Comparison of ENCODE assay signal across 24 cellular contexts in the genomic region with DNA sequence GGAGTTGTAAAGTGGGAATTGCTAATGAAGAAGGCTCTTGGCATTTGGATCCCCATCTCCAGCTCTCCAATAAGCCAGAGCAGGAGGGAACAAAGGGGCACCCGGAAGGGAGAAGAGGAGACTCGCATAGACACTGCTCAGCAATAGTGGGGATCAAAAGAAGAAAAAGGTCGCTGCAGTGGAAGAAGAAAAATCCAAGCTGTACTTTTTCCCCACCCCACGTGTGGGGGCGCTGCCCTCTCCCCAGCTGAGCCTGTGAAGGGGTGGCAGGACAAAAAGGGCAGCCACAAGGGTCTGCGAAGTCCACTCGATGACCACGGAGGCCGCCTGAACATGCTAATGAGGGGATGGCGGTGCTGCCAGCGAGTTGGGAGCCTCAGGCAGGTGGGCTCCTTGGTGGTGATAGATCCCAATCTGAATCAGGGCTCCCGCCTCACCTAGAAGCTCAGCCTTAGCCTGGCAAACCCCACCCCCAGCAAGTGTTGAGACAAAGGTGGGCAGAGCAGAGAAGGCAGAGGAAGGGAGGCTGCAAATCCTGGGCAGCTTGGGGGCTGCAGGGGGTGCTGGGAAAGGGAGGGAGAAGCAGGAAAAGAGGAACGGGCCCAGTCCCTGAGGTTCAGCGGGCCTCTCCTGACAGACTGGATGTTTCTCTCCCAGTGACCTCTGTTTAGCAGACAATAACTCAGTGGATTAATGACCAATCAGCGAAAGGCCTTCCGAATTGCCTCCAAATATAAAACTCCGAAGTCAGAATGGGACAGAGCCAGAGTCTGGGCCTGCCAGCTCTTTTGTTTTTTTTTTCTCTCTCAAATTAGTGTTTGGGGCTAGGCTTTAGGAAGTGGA. TPM values are rescaled to one million over a fixed set of nuclear protein-coding genes. Genes with fewer than 3 reads are reported as not detected.
DNase-seq lines count a peak whose midpoint lies in the region; ATAC-seq, FAIRE-seq and TF ChIP-seq lines count a peak whose summit lies in the region.
"Had no signal": no experiment of that assay in that cellular context is flagged by ENCODE, and none has a peak within 500 bp of the region (broad histone marks: within the 10 kb centered on the region; RNA-seq: fewer than 3 reads in every experiment).

No MANE protein-coding gene starts in this region.

- peaks cover 6% of the 10 kb centered on the region for H3K79me2 ChIP-seq in mammary epithelial cell (ENCODE audit: insufficient read depth, low read length)

- ATAC-seq in GM18858 (IDR thresholded peaks at IDR 0.05; ENCODE audit: unreplicated experiment) = no peak
- ATAC-seq: GM12878 had no signal

- no peak for FAIRE-seq in D721Med (lab: Jason Lieb, UNC)
- FAIRE-seq: GM12878, keratinocyte, RCC 7860 had no signal

- dilution Hi-C loops in mammary epithelial cell (cut with HindIII; ENCODE audit: low sequenced_read_pairs) = no loop called here

- peaks cover 84% of the 10 kb centered on the region for H3K4me1 Mint-ChIP-seq in nephron

- no peak for TF ChIP-seq CTCF in breast epithelium (IDR thresholded peaks at IDR 0.05)
- TF ChIP-seq CTCF in mammary epithelial cell (conservative IDR thresholded peaks at IDR 0.05 in 1 of 2, IDR thresholded peaks at IDR 0.05 in 1 of 2; ENCODE audit: extremely low read depth in 1 of 2, insufficient read depth in 1 of 2, low read depth in 1 of 2, low read length in 2 of 2) = no peak
- no peak for TF ChIP-seq CTCF in esophagus squamous epithelium (IDR thresholded peaks at IDR 0.05)
- no peak for TF ChIP-seq CTCF in nephron (IDR thresholded peaks at IDR 0.05; ENCODE audit: unreplicated experiment in 3 of 3)
- no peak for TF ChIP-seq CTCF in D721Med (IDR thresholded peaks at IDR 0.05; ENCODE audit: insufficient read depth, missing control alignments)

- H3K9ac ChIP-seq in mammary epithelial cell (ENCODE audit: insufficient read depth, low read length) = no peak overlapping the region
- H3K9ac ChIP-seq: BLaER1 had no signal

- TF ChIP-seq POLR2A in breast epithelium (IDR thresholded peaks at IDR 0.05) = no peak
- TF ChIP-seq POLR2A in esophagus squamous epithelium (IDR thresholded peaks at IDR 0.05) = peak in 1 of 4 donors; percentile 36

- H3K36me3 ChIP-seq in breast epithelium (no peaks in the 10 kb centered on the region), mammary epithelial cell (ENCODE audit: insufficient read depth, low read length) (no peaks in the 10 kb centered on the region), esophagus squamous epithelium (no peaks in the 10 kb centered on the region)
- H3K36me3 ChIP-seq: BLaER1, right lobe of liver had no signal

- no peak overlapping the region for H2AFZ ChIP-seq in mammary epithelial cell (ENCODE audit: low read depth, low read length)

- in situ Hi-C loops in mammary epithelial cell (cut with MboI; ENCODE audit: low sequenced_read_pairs in 2 of 2) = no loop called here

- no peaks in the 10 kb centered on the region for H3K9me3 Mint-ChIP-seq in nephron

- intact Hi-C loops in breast epithelium (cut with DNase I; ENCODE audit: low total_unique reads) (no loop called here), mammary epithelial cell (cut with micrococcal nuclease) (no loop called here), esophagus squamous epithelium (cut with DNase I) (no loop called here)

- H3K27ac ChIP-seq in breast epithelium (peak overlapping the region; percentile 24 to 92), mammary epithelial cell (ENCODE audit: insufficient read depth, low read depth, low read length) (no peak overlapping the region), esophagus squamous epithelium (peak overlapping the region; percentile 89 to 95 (median 92))
- H3K27ac ChIP-seq: BLaER1 had no signal

- no peaks in the 10 kb centered on the region for H4K20me1 ChIP-seq in mammary epithelial cell (ENCODE audit: insufficient read depth, low read length)

- no peaks in the 10 kb centered on the region for H3K36me3 Mint-ChIP-seq in nephron (ENCODE audit: low read depth)

- DNase-seq in breast epithelium (ENCODE audit: low spot score in 2 of 2) (no peak), mammary epithelial cell (no peak), esophagus squamous epithelium (lab: John Stamatoyannopoulos, UW) (no peak), D721Med (ENCODE audit: insufficient read length, low spot score) (no peak), epidermal melanocyte (ENCODE audit: insufficient read length, low spot score) (no peak)
- no peak for DNase-seq in stimulated activated CD4-positive, alpha-beta T cell treated with anti-CD3 and anti-CD28 coated beads, Interleukin-12 subunit alpha, Interleukin-12 subunit beta, amount 100 ng/mL, for 4 hours
- DNase-seq: 8988T; activated CD4-positive, CD25-positive, alpha-beta regulatory T cell treated with anti-CD3 and anti-CD28 coated beads, Interleukin-2, amount 50 U/mL, for 72 hours; activated CD8-positive, alpha-beta memory T cell treated with anti-CD3 and anti-CD28 coated beads for 24 hours; caudate nucleus; GDM1; hypothalamus; NCI-H1417 treated with DMSO at 0.1 percent for 48 hours; right lobe of liver; stimulated activated CD4-positive, alpha-beta T cell treated with anti-CD3 and anti-CD28 coated beads, Interleukin-1b, Interleukin-23, amount 100 ng/mL, for 48 hours; T1000 had no signal

- WGBS in mammary epithelial cell (ENCODE audit: low coverage, missing lambda C conversion rate) = 97% methylated on average over 15 of the region's 17 CpGs
- WGBS in esophagus squamous epithelium, 2 donors = 45 to 56% methylated on average over 14 to 16 of the region's 17 CpGs

- peaks cover 0 to 15% of the 10 kb centered on the region in 2 donors for H3K27me3 ChIP-seq in breast epithelium
- peaks cover 1% of the 10 kb centered on the region for H3K27me3 ChIP-seq in mammary epithelial cell (ENCODE audit: insufficient read depth, low read length)
- H3K27me3 ChIP-seq in esophagus squamous epithelium = peaks cover 0 to 71% (median 0%) of the 10 kb centered on the region in 4 donors

- H3K4me2 ChIP-seq in mammary epithelial cell (ENCODE audit: insufficient read depth, low read depth, low read length) = no peak overlapping the region
- H3K4me2 ChIP-seq: BLaER1 had no signal

- peak overlapping the region in 2 of 3 donors; percentile 15 to 51 for H3K4me3 ChIP-seq in breast epithelium
- no peak overlapping the region for H3K4me3 ChIP-seq in mammary epithelial cell (replicated peaks in 1 of 3; ENCODE audit: insufficient read depth in 1 of 3, low read depth in 2 of 3, low read length in 3 of 3)
- peak overlapping the region in 2 of 4 donors; percentile 50 to 54 for H3K4me3 ChIP-seq in esophagus squamous epithelium
- H3K4me3 ChIP-seq: BLaER1, GM12878, right lobe of liver had no signal

- H3K27ac Mint-ChIP-seq in nephron = peak overlapping the region; percentile 97 to 100 (median 99)

- BruUV-seq in mammary epithelial cell (replicated peaks; lab: Mats Ljungman, UMichigan) = no TSS peak

- H3K9me3 ChIP-seq in breast epithelium (no peaks in the 10 kb centered on the region), mammary epithelial cell (replicated peaks; ENCODE audit: insufficient read depth, low read length) (no peaks in the 10 kb centered on the region), esophagus squamous epithelium (no peaks in the 10 kb centered on the region)
- H3K9me3 ChIP-seq: BLaER1, right lobe of liver had no signal

- peaks cover 22% of the 10 kb centered on the region for H3K27me3 Mint-ChIP-seq in nephron (ENCODE audit: low read depth)

- peak overlapping the region; percentile 56 to 78 (median 65) for H3K4me3 Mint-ChIP-seq in nephron

- peaks cover 0 to 3% of the 10 kb centered on the region in 2 donors for H3K4me1 ChIP-seq in breast epithelium
- peaks cover 17% of the 10 kb centered on the region for H3K4me1 ChIP-seq in mammary epithelial cell (ENCODE audit: insufficient read depth, low read length)
- peaks cover 36 to 100% (median 82%) of the 10 kb centered on the region in 3 donors for H3K4me1 ChIP-seq in esophagus squamous epithelium
- H3K4me1 ChIP-seq: BLaER1, right lobe of liver had no signal

- CTCF ChIA-PET in mammary epithelial cell (lab: Charles Lee; ENCODE audit: low non-redundant PET) = no interaction called here

RNA-seq across cellular contexts. Expression of gene HOXB2, which starts 14.9 kb away (rescaled TPM):
- 10 to 100 TPM; 13.6 to 36.4 (median 19.6) TPM for total RNA-seq in breast epithelium
- total RNA-seq in mammary epithelial cell = 10 to 100 TPM in 1 of 2 donors, 1 to 10 TPM in 1; 3.3 to 18.9 TPM
- polyA plus RNA-seq in mammary epithelial cell = 6.7 TPM
- 2.8 TPM for polyA minus RNA-seq in mammary epithelial cell
- 10 to 100 TPM in 3 of 4 donors, 1 to 10 TPM in 1; 9.2 to 24.2 (median 17.1) TPM for total RNA-seq in esophagus squamous epithelium

RNA-seq across cellular contexts. Expression of gene HOXB4, which starts 18.3 kb away (rescaled TPM):
- total RNA-seq in breast epithelium (1 to 10 TPM; 2.2 to 7.5 (median 2.3) TPM), mammary epithelial cell (under 1 TPM; 0.16 to 0.17 TPM), esophagus squamous epithelium (1 to 10 TPM in 3 of 4 donors, under 1 TPM in 1; 0.27 to 2.9 (median 1.8) TPM)
- 0.01 TPM for polyA plus RNA-seq in mammary epithelial cell
- not detected for polyA minus RNA-seq in mammary epithelial cell

RNA-seq across cellular contexts. Expression of gene HOXB1, which starts 29.0 kb away (rescaled TPM):
- total RNA-seq in breast epithelium (not detected), mammary epithelial cell (not detected), esophagus squamous epithelium (under 1 TPM in 1 of 4 donors, not detected in 3; 0.19 TPM)
- polyA plus RNA-seq in mammary epithelial cell = not detected
- polyA minus RNA-seq in mammary epithelial cell = not detected
- total RNA-seq: GM12878, mononuclear cell, omental fat pad, right lobe of liver had no signal
- polyA plus RNA-seq: GM12878, keratinocyte had no signal

RNA-seq across cellular contexts. Expression of gene HOXB3, which starts 30.2 kb away (rescaled TPM):
- total RNA-seq in breast epithelium = 10 to 100 TPM; 13.8 to 36.7 (median 14.4) TPM
- total RNA-seq in mammary epithelial cell = 1 to 10 TPM; 1.5 to 5.2 TPM
- 2.6 TPM for polyA plus RNA-seq in mammary epithelial cell
- polyA minus RNA-seq in mammary epithelial cell = 0.67 TPM
- 10 to 100 TPM in 1 of 4 donors, 1 to 10 TPM in 3; 2.5 to 11.1 (median 5.8) TPM for total RNA-seq in esophagus squamous epithelium

RNA-seq across cellular contexts. Expression of gene HOXB5, which starts 33.7 kb away (rescaled TPM):
- total RNA-seq in breast epithelium (1 to 10 TPM in 2 of 3 donors, under 1 TPM in 1; 0.44 to 2.0 (median 1.4) TPM), mammary epithelial cell (not detected), esophagus squamous epithelium (not detected)
- not detected for polyA plus RNA-seq in mammary epithelial cell
- polyA minus RNA-seq in mammary epithelial cell = not detected
- total RNA-seq: GM12878, mononuclear cell had no signal
- polyA plus RNA-seq: GM12878, keratinocyte had no signal

Comparison
In these comparisons a context has a peak if more than half of its experiments do, and no peak if none do; other contexts are left out.
1. H3K4me3 ChIP-seq: peak in breast epithelium (2 of 3); none in mammary epithelial cell (0 of 3).